21 cellular contexts compared by ENCODE assay signal in genomic region chr4:163611172-163611571, GRCh38.
A peak's percentile ranks its signal among the peaks of the same experiment; 100 is the strongest.
DNase-seq lines count a peak whose midpoint lies in the region; ATAC-seq and TF ChIP-seq lines count a peak whose summit lies in the region.
"Had no signal": no experiment of that assay in that cellular context is flagged by ENCODE, and none has a peak within 500 bp of the region (broad histone marks: within the 10 kb centered on the region; RNA-seq: fewer than 3 reads in every experiment).

No MANE protein-coding gene starts in this region.

- peak overlapping the region; percentile 98 for H2AFZ ChIP-seq in OCI-LY7 (ENCODE audit: low read length)
- H2AFZ ChIP-seq: GM23338, hepatocyte, PC-9 had no signal

- peaks cover 46% of the 10 kb centered on the region for H3K36me3 Mint-ChIP-seq in memory B cell

- H4K20me1 ChIP-seq in OCI-LY7 (ENCODE audit: insufficient read depth, low read length): no peaks in the 10 kb centered on the region

- peak overlapping the region; percentile 66 for H3K4me2 ChIP-seq in OCI-LY7 (ENCODE audit: low read length)
- H3K4me2 ChIP-seq: A549, GM23338, hepatocyte, PC-9 had no signal

- intact Hi-C loops in left ventricle myocardium inferior (cut with micrococcal nuclease) (no loop called here), cardiac septum (cut with DNase I) (no loop called here), OCI-LY7 (cut with micrococcal nuclease; ENCODE audit: unreplicated experiment) (loop anchor here (2.0 kb wide), 1 partner anchor 20 kb away; no protein-coding TSS in a partner anchor), transverse colon (cut with DNase I; ENCODE audit: low total_unique reads) (no loop called here)

- DNase-seq in left ventricle myocardium inferior (no peak), cardiac septum (ENCODE audit: low spot score) (no peak), OCI-LY7 (ENCODE audit: low spot score) (peak; percentile 40), memory B cell (ENCODE audit: low spot score in 2 of 2) (no peak), transverse colon (no peak), NCI-H524 (lab: John Stamatoyannopoulos, UW) (no peak), NCI-H2171 treated with DMSO at 0.1 percent for 48 hours (lab: John Stamatoyannopoulos, UW) (no peak)
- DNase-seq in NK-92 treated with Interleukin-12 subunit alpha and Interleukin-12 subunit beta, amount 100 ng/mL, for 24 hours (lab: John Stamatoyannopoulos, UW): no peak
- DNase-seq: activated CD8-positive, alpha-beta T cell treated with anti-CD3 and anti-CD28 coated beads, Interleukin-2, amount 10 ng/mL, durations not matched to agents 7 days and 5 days; CD8-positive, alpha-beta memory T cell; effector memory CD8-positive, alpha-beta T cell; NCI-H1694; NCI-H345; PC-9; small intestine; SW 1271 had no signal

- H3K36me3 ChIP-seq in left ventricle myocardium inferior (no peaks in the 10 kb centered on the region), OCI-LY7 (ENCODE audit: insufficient read depth, low read length) (no peaks in the 10 kb centered on the region), transverse colon (no peaks in the 10 kb centered on the region)
- H3K36me3 ChIP-seq: vagina had no signal

- ATAC-seq in memory B cell (ENCODE audit: low read depth): peak; percentile 71
- ATAC-seq: A549; activated CD8-positive, alpha-beta T cell treated with anti-CD3 and anti-CD28 coated beads, Interleukin-2, amount 10 ng/mL, durations not matched to agents 7 days and 5 days; effector memory CD8-positive, alpha-beta T cell had no signal

- H3K9me3 Mint-ChIP-seq in memory B cell: peaks cover 2% of the 10 kb centered on the region
- H3K9me3 Mint-ChIP-seq: CD8-positive, alpha-beta memory T cell had no signal

- no peaks in the 10 kb centered on the region for H3K27me3 Mint-ChIP-seq in memory B cell

- H3K27me3 ChIP-seq in left ventricle myocardium inferior (ENCODE audit: low read depth) (no peaks in the 10 kb centered on the region), transverse colon (no peaks in the 10 kb centered on the region)
- H3K27me3 ChIP-seq: hepatocyte, vagina had no signal

- no peak for TF ChIP-seq EP300 in transverse colon (IDR thresholded peaks at IDR 0.05; ENCODE audit: low read depth)

- POLR2A ChIA-PET in OCI-LY7 (lab: Charles Lee): interaction anchor here (0.6 to 5.0 kb wide), 22 partner anchors 9 to 1354 kb away, joined by 3 to 74 read pairs (median 6); no protein-coding TSS in a partner anchor

- no peaks in the 10 kb centered on the region for H3K79me2 ChIP-seq in OCI-LY7 (ENCODE audit: insufficient read depth, low read depth, low read length)
- H3K79me2 ChIP-seq: hepatocyte had no signal

- H3K4me1 ChIP-seq in left ventricle myocardium inferior (no peaks in the 10 kb centered on the region), OCI-LY7 (ENCODE audit: insufficient read depth, low read length, poor library complexity, severe bottlenecking) (peaks cover 72% of the 10 kb centered on the region), transverse colon (no peaks in the 10 kb centered on the region)
- H3K4me1 ChIP-seq: A549, vagina had no signal

- H3K9me3 ChIP-seq in left ventricle myocardium inferior (replicated peaks) (no peaks in the 10 kb centered on the region), OCI-LY7 (ENCODE audit: low read length) (no peaks in the 10 kb centered on the region; the same call in 1 of the 2 replicates), transverse colon (no peaks in the 10 kb centered on the region)
- H3K9me3 ChIP-seq: A549, vagina had no signal

- WGBS in transverse colon (ENCODE audit: low coverage in 1 of 2), 2 donors: 52 to 55% methylated on average over 3 of the region's 3 CpGs

- BruUV-seq in OCI-LY7 (replicated peaks; lab: Mats Ljungman, UMichigan): TSS peak; percentile 50

- H3K4me1 Mint-ChIP-seq in memory B cell: peaks cover 44% of the 10 kb centered on the region
- H3K4me1 Mint-ChIP-seq: CD8-positive, alpha-beta memory T cell had no signal

- H3K27ac Mint-ChIP-seq in memory B cell: peak overlapping the region; percentile 98
- H3K27ac Mint-ChIP-seq: activated CD8-positive, alpha-beta T cell treated with anti-CD3 and anti-CD28 coated beads, Interleukin-2, amount 10 ng/mL, durations not matched to agents 7 days and 5 days; CD8-positive, alpha-beta memory T cell; effector memory CD8-positive, alpha-beta T cell; GM23338 had no signal

- no peak for TF ChIP-seq CTCF in left ventricle myocardium inferior (IDR thresholded peaks at IDR 0.05; ENCODE audit: borderline replicate concordance)
- peak; percentile 51 for TF ChIP-seq CTCF in OCI-LY7 (conservative IDR thresholded peaks at IDR 0.05; ENCODE audit: low read length)
- no peak for TF ChIP-seq CTCF in transverse colon (IDR thresholded peaks at IDR 0.05)

- H3K4me3 ChIP-seq in left ventricle myocardium inferior (peak overlapping the region; percentile 38), OCI-LY7 (ENCODE audit: low read depth, low read length, poor library complexity, severe bottlenecking) (peak overlapping the region; percentile 32), transverse colon (peak overlapping the region in 1 of 4 donors; percentile 35)
- H3K4me3 ChIP-seq: A549, GM23338, hepatocyte, PC-9, vagina had no signal

- H3K4me3 Mint-ChIP-seq in memory B cell: peak overlapping the region; percentile 93
- H3K4me3 Mint-ChIP-seq: activated CD8-positive, alpha-beta T cell treated with anti-CD3 and anti-CD28 coated beads, Interleukin-2, amount 10 ng/mL, durations not matched to agents 7 days and 5 days; CD8-positive, alpha-beta memory T cell; effector memory CD8-positive, alpha-beta T cell; GM23338 had no signal

- TF ChIP-seq POLR2A in transverse colon (IDR thresholded peaks at IDR 0.05): peak; percentile 16

- CTCF ChIA-PET in OCI-LY7 (lab: Charles Lee; ENCODE audit: unreplicated experiment): interaction anchor here (0.7 to 2.1 kb wide), 3 partner anchors 19 to 57 kb away, joined by 3 to 7 read pairs (median 4); no protein-coding TSS in a partner anchor

- in situ Hi-C loops in transverse colon (cut with MboI; ENCODE audit: low pct_ligation_motif_present in 1 of 4, low pct_unique_long_range_greater_than_20kb in 1 of 4, low sequenced_read_pairs in 3 of 4): no loop called here

- H3K27ac ChIP-seq in left ventricle myocardium inferior (replicated peaks) (peak overlapping the region; percentile 39), OCI-LY7 (ENCODE audit: low read depth, low read length, poor library complexity, severe bottlenecking) (no peak overlapping the region), transverse colon (peak overlapping the region in 2 of 4 donors; percentile 26 to 44)
- H3K27ac ChIP-seq: A549, hepatocyte, PC-9, vagina, VCaP had no signal

- no peaks in the 10 kb centered on the region for H3K9me2 ChIP-seq in OCI-LY7 (ENCODE audit: insufficient read depth, low read length)
